In genomic region chr17:5467416-5467815, GRCh38 we compare ENCODE assay signal across 8 cellular contexts. TPM values are rescaled to one million over a fixed set of nuclear protein-coding genes. Genes with fewer than 3 reads are reported as not detected.
DNase-seq lines count a peak whose midpoint lies in the region; ATAC-seq, FAIRE-seq and TF ChIP-seq lines count a peak whose summit lies in the region.

No MANE protein-coding gene starts in this region.

- H3K27ac ChIP-seq in ACC112 (ENCODE audit: low read depth, low read length) (no peak overlapping the region), GM12878 (ENCODE audit: control insufficient read depth, insufficient read depth) (peak overlapping the region; percentile 76)

- no TSS peak for BruUV-seq in GM12878 (replicated peaks; lab: Mats Ljungman, UMichigan)

- H4K20me1 ChIP-seq in GM12878 (ENCODE audit: control insufficient read depth, insufficient read depth): no peaks in the 10 kb centered on the region

- H2AFZ ChIP-seq in ACC112 (ENCODE audit: low read length, unreplicated experiment) (peak overlapping the region; percentile 23), GM12878 (ENCODE audit: control insufficient read depth, low read depth, low read length) (peak overlapping the region; percentile 9; the same call in 1 of the 2 replicates)

- RAD21 ChIA-PET in GM12878 (lab: Charles Lee; ENCODE audit: unreplicated experiment): no interaction called here

- H3K4me1 ChIP-seq in ACC112 (ENCODE audit: control insufficient read depth, insufficient read depth, low read length, unreplicated experiment) (peaks cover 12% of the 10 kb centered on the region), GM12878 (ENCODE audit: control insufficient read depth, insufficient read depth, low read length) (no peaks in the 10 kb centered on the region)

- peak overlapping the region; percentile 78 for H3K4me3 Mint-ChIP-seq in mesothelial cell of epicardium

- 0% methylated on average over 8 of the region's 8 CpGs for WGBS in GM12878 (ENCODE audit: insufficient coverage, insufficient replicate concordance, low lambda C conversion rate, missing lambda C conversion rate)

- H3K4me2 ChIP-seq in GM12878 (ENCODE audit: control insufficient read depth, insufficient read depth): peak overlapping the region; percentile 79

- TF ChIP-seq RAD21 in GM12878 (IDR thresholded peaks at IDR 0.05; ENCODE audit: insufficient read depth, low read depth, low read length): no peak

- peaks cover 13% of the 10 kb centered on the region for H3K36me3 Mint-ChIP-seq in mesothelial cell of epicardium

- no peaks in the 10 kb centered on the region for H3K9me3 Mint-ChIP-seq in mesothelial cell of epicardium

- H3K4me3 ChIP-seq in ACC112 (ENCODE audit: low read depth, low read length): peak overlapping the region; percentile 83
- peak overlapping the region; percentile 87 for H3K4me3 ChIP-seq in GM12878

- H3K79me2 ChIP-seq in ACC112 (ENCODE audit: control insufficient read depth, insufficient read depth, low read length, unreplicated experiment) (peaks cover 59% of the 10 kb centered on the region), GM12878 (ENCODE audit: control insufficient read depth, insufficient read depth, low read length) (peaks cover 60% of the 10 kb centered on the region)

- intact Hi-C loops in GM12878 (cut with micrococcal nuclease; ENCODE audit: unreplicated experiment): no loop called here

- H3K9me3 ChIP-seq in GM12878 (replicated peaks; ENCODE audit: control insufficient read depth, insufficient read depth, low read length): no peaks in the 10 kb centered on the region

- no peaks in the 10 kb centered on the region for H3K27me3 ChIP-seq in ACC112 (ENCODE audit: insufficient read depth, low read length)
- H3K27me3 ChIP-seq in GM12878 (replicated peaks in 1 of 2; ENCODE audit: control insufficient read depth in 2 of 2, insufficient read depth in 2 of 2, low read length in 1 of 2): no peaks in the 10 kb centered on the region

- DNase-seq in HK-2 (ENCODE audit: unreplicated experiment): peak; percentile 12
- DNase-seq in GM12878 (ENCODE audit: low read depth, low spot score): no peak
- DNase-seq in mesothelial cell of epicardium (ENCODE audit: low spot score in 2 of 2, unreplicated experiment in 2 of 2): no peak
- no peak for DNase-seq in mesenteric fat pad (ENCODE audit: low spot score)
- no peak for DNase-seq in H54 (ENCODE audit: insufficient read length, low spot score)
- no peak for DNase-seq in NCI-H2107 treated with DMSO at 0.1 percent for 48 hours (lab: John Stamatoyannopoulos, UW; ENCODE audit: unreplicated experiment)

- no peaks in the 10 kb centered on the region for H3K27me3 Mint-ChIP-seq in mesothelial cell of epicardium (ENCODE audit: low read depth)

- in situ Hi-C loops in GM12878 (cut with MboI): no loop called here

- POLR2A ChIA-PET in GM12878 (lab: Charles Lee): interaction anchor here (1.4 to 2.3 kb wide), 2 partner anchors 18 to 28 kb away, joined by 4 to 7 read pairs; partner anchors contain the start of gene C1QBP

- CTCF ChIA-PET in GM12878 (lab: Yijun Ruan, JAX): interaction anchor here (0.6 to 1.3 kb wide), 3 partner anchors 11 to 359 kb away, joined by 4 to 5 read pairs (median 4); no protein-coding TSS in a partner anchor

- no peak for TF ChIP-seq EP300 in GM12878 (IDR thresholded peaks at IDR 0.05; ENCODE audit: borderline replicate concordance in 1 of 2, control insufficient read depth in 1 of 2, low read depth in 2 of 2, low read length in 2 of 2)

- peaks cover 23% of the 10 kb centered on the region for H3K4me1 Mint-ChIP-seq in mesothelial cell of epicardium

- FAIRE-seq in GM12878 (lab: Jason Lieb, UNC) (no peak), H54 (lab: Jason Lieb, UNC) (no peak)

- TF ChIP-seq POLR2A in GM12878 (IDR thresholded peaks at IDR 0.05; ENCODE audit: low read depth, low read length) (no peak), H54 (IDR thresholded peaks at IDR 0.05; ENCODE audit: low read depth, low read length) (no peak)

- H3K27ac Mint-ChIP-seq in mesothelial cell of epicardium: peak overlapping the region; percentile 83

- peak overlapping the region; percentile 92 for H3K9ac ChIP-seq in GM12878 (ENCODE audit: control insufficient read depth, insufficient read depth, low read length)

- TF ChIP-seq CTCF in GM12878 (IDR thresholded peaks at IDR 0.05 in 2 of 3, conservative IDR thresholded peaks at IDR 0.05 in 1 of 3; ENCODE audit: control insufficient read depth in 2 of 3, extremely low read depth in 1 of 3, insufficient read depth in 1 of 3, low read depth in 3 of 3, low read length in 3 of 3): no peak
- TF ChIP-seq CTCF in mesothelial cell of epicardium (IDR thresholded peaks at IDR 0.05; ENCODE audit: unreplicated experiment): no peak

- ATAC-seq in GM12878: no peak
- no peak for ATAC-seq in HG03354 (IDR thresholded peaks at IDR 0.05; ENCODE audit: poor library complexity, severe bottlenecking, unreplicated experiment)

- SMC1A ChIA-PET in GM12878 (lab: Charles Lee; ENCODE audit: uncharacterized antibody, unreplicated experiment): interaction anchor here (0.6 to 1.3 kb wide), 4 partner anchors 17 to 904 kb away, joined by 3 read pairs; partner anchors contain the start of gene C1QBP

- H3K36me3 ChIP-seq in ACC112 (ENCODE audit: insufficient read depth, low read length) (no peaks in the 10 kb centered on the region), GM12878 (ENCODE audit: control insufficient read depth in 2 of 2, insufficient read depth in 2 of 2, low read length in 1 of 2) (peaks cover 0 to 6% of the 10 kb centered on the region in 2 experiments; a peak in 3 of 4 replicates)

RNA-seq across cellular contexts. Expression of gene DHX33, which starts 1.4 kb away (rescaled TPM):
- total RNA-seq in GM12878 (2013; cell fraction: nucleolus; rRNA removed): 17.5 and 18.6 TPM in 2 replicates
- total RNA-seq in GM12878 (2014; rRNA removed) (11.7 and 12.7 TPM in 2 replicates), GM12878 (2014; rRNA removed; fragmentation: Illumina TruSeq; extraction: Trizol) (12.4 and 12.8 TPM in 2 replicates), GM12878 (2021) (30.6 and 33.5 TPM in 2 replicates), mesothelial cell of epicardium (27.3 to 28.4 TPM (median 27.4 TPM) in 3 replicates), mesenteric fat pad (14.5 TPM)
- 8.1 TPM for polyA plus RNA-seq in GM12878 (2011; ENCODE audit: low read depth)
- polyA plus RNA-seq in GM12878 (2011; rRNA removed) (12.3 and 16.5 TPM in 2 replicates), GM12878 (2014; fragmentation: Illumina TruSeq; extraction: Trizol) (32.0 and 33.2 TPM in 2 replicates), GM12878 (2014; fragmentation: Nextera tagmentation; extraction: Ambion mirVana) (10 to 100 TPM; 12.2 to 13.3 TPM), GM12878 (2014; rRNA removed) (24.6 and 24.8 TPM in 2 replicates), GM12878 (2016; fragmentation: Nextera tagmentation; extraction: Ambion mirVana) (1 to 10 TPM; 6.5 to 8.5 TPM)
- 16.9 and 18.8 TPM in 2 replicates for polyA plus RNA-seq in GM12878 (2011; cell fraction: cytosol; rRNA removed)
- polyA plus RNA-seq in GM12878 (2011; cell fraction: nucleus; rRNA removed): 12.3 and 20.4 TPM in 2 replicates
- polyA plus RNA-seq in GM12878 (2012): 11.2 and 11.5 TPM in 2 replicates
- polyA minus RNA-seq in GM12878 (2011; rRNA and poly(A)+ RNA removed): 27.1 and 28.2 TPM in 2 replicates
- polyA minus RNA-seq in GM12878 (2011; cell fraction: cytosol; rRNA and poly(A)+ RNA removed): 12.3 and 12.7 TPM in 2 replicates
- 5.7 and 9.2 TPM in 2 replicates for polyA minus RNA-seq in GM12878 (2011; cell fraction: nucleus; rRNA and poly(A)+ RNA removed)

RNA-seq across cellular contexts. Expression of gene DERL2, which starts 18.6 kb away (rescaled TPM):
- total RNA-seq in GM12878 (2013; cell fraction: nucleolus; rRNA removed): 51.6 and 76.9 TPM in 2 replicates
- total RNA-seq in GM12878 (2014; rRNA removed) (31.4 and 46.6 TPM in 2 replicates), GM12878 (2014; rRNA removed; fragmentation: Illumina TruSeq; extraction: Trizol) (35.0 and 40.5 TPM in 2 replicates), GM12878 (2021) (59.4 and 60.4 TPM in 2 replicates), mesothelial cell of epicardium (69.5 to 70.6 TPM (median 69.9 TPM) in 3 replicates), mesenteric fat pad (73.4 TPM)
- polyA plus RNA-seq in GM12878 (2011; ENCODE audit: low read depth): 47.0 TPM
- polyA plus RNA-seq in GM12878 (2011; rRNA removed) (78.2 and 96.2 TPM in 2 replicates), GM12878 (2014; fragmentation: Illumina TruSeq; extraction: Trizol) (42.1 and 42.2 TPM in 2 replicates), GM12878 (2014; fragmentation: Nextera tagmentation; extraction: Ambion mirVana) (100 to 1,000 TPM; 161 to 236 TPM), GM12878 (2014; rRNA removed) (44.9 and 53.0 TPM in 2 replicates), GM12878 (2016; fragmentation: Nextera tagmentation; extraction: Ambion mirVana) (100 to 1,000 TPM; 156 to 170 TPM)
- 43.5 and 44.7 TPM in 2 replicates for polyA plus RNA-seq in GM12878 (2011; cell fraction: cytosol; rRNA removed)
- 74.8 and 78.7 TPM in 2 replicates for polyA plus RNA-seq in GM12878 (2011; cell fraction: nucleus; rRNA removed)
- polyA plus RNA-seq in GM12878 (2012): 55.9 and 66.9 TPM in 2 replicates
- polyA minus RNA-seq in GM12878 (2011; rRNA and poly(A)+ RNA removed): 18.8 and 22.5 TPM in 2 replicates
- 13.1 and 16.4 TPM in 2 replicates for polyA minus RNA-seq in GM12878 (2011; cell fraction: cytosol; rRNA and poly(A)+ RNA removed)
- 31.9 and 42.7 TPM in 2 replicates for polyA minus RNA-seq in GM12878 (2011; cell fraction: nucleus; rRNA and poly(A)+ RNA removed)

RNA-seq across cellular contexts. Expression of gene MIS12, which starts 18.9 kb away (rescaled TPM):
- 11.6 and 11.8 TPM in 2 replicates for total RNA-seq in GM12878 (2013; cell fraction: nucleolus; rRNA removed)
- total RNA-seq in GM12878 (2014; rRNA removed) (24.0 and 28.7 TPM in 2 replicates), GM12878 (2014; rRNA removed; fragmentation: Illumina TruSeq; extraction: Trizol) (34.1 and 34.2 TPM in 2 replicates), GM12878 (2021) (19.8 and 20.6 TPM in 2 replicates), mesothelial cell of epicardium (22.9 to 23.0 TPM (median 23.0 TPM) in 3 replicates), mesenteric fat pad (12.9 TPM)
- polyA plus RNA-seq in GM12878 (2011; ENCODE audit: low read depth): 9.1 TPM
- polyA plus RNA-seq in GM12878 (2011; rRNA removed) (25.9 and 40.7 TPM in 2 replicates), GM12878 (2014; fragmentation: Illumina TruSeq; extraction: Trizol) (33.4 and 35.5 TPM in 2 replicates), GM12878 (2014; fragmentation: Nextera tagmentation; extraction: Ambion mirVana) (10 to 100 TPM; 19.9 to 24.0 TPM), GM12878 (2014; rRNA removed) (18.7 and 20.4 TPM in 2 replicates), GM12878 (2016; fragmentation: Nextera tagmentation; extraction: Ambion mirVana) (10 to 100 TPM; 32.8 to 33.3 TPM)
- 12.3 and 13.8 TPM in 2 replicates for polyA plus RNA-seq in GM12878 (2011; cell fraction: cytosol; rRNA removed)
- 12.5 and 14.8 TPM in 2 replicates for polyA plus RNA-seq in GM12878 (2011; cell fraction: nucleus; rRNA removed)
- 14.1 and 16.5 TPM in 2 replicates for polyA plus RNA-seq in GM12878 (2012)
- polyA minus RNA-seq in GM12878 (2011; rRNA and poly(A)+ RNA removed): 14.3 and 16.9 TPM in 2 replicates
- 4.7 and 12.2 TPM in 2 replicates for polyA minus RNA-seq in GM12878 (2011; cell fraction: cytosol; rRNA and poly(A)+ RNA removed)
- polyA minus RNA-seq in GM12878 (2011; cell fraction: nucleus; rRNA and poly(A)+ RNA removed): 3.6 and 5.0 TPM in 2 replicates

RNA-seq across cellular contexts. Expression of gene C1QBP, which starts 28.5 kb away (rescaled TPM):
- 51.2 and 54.9 TPM in 2 replicates for total RNA-seq in GM12878 (2013; cell fraction: nucleolus; rRNA removed)
- total RNA-seq in GM12878 (2014; rRNA removed) (415 and 426 TPM in 2 replicates), GM12878 (2014; rRNA removed; fragmentation: Illumina TruSeq; extraction: Trizol) (629 and 683 TPM in 2 replicates), GM12878 (2021) (411 and 415 TPM in 2 replicates), mesothelial cell of epicardium (91.5 to 96.4 TPM (median 92.9 TPM) in 3 replicates), mesenteric fat pad (110 TPM)
- 296 TPM for polyA plus RNA-seq in GM12878 (2011; ENCODE audit: low read depth)
- polyA plus RNA-seq in GM12878 (2011; rRNA removed) (444 and 610 TPM in 2 replicates), GM12878 (2014; fragmentation: Illumina TruSeq; extraction: Trizol) (592 and 753 TPM in 2 replicates), GM12878 (2014; fragmentation: Nextera tagmentation; extraction: Ambion mirVana) (100 to 1,000 TPM; 124 to 227 TPM), GM12878 (2014; rRNA removed) (381 and 414 TPM in 2 replicates), GM12878 (2016; fragmentation: Nextera tagmentation; extraction: Ambion mirVana) (100 to 1,000 TPM; 945 to 989 TPM)
- 232 and 273 TPM in 2 replicates for polyA plus RNA-seq in GM12878 (2011; cell fraction: cytosol; rRNA removed)
- 184 and 213 TPM in 2 replicates for polyA plus RNA-seq in GM12878 (2011; cell fraction: nucleus; rRNA removed)
- 238 and 269 TPM in 2 replicates for polyA plus RNA-seq in GM12878 (2012)
- 160 and 234 TPM in 2 replicates for polyA minus RNA-seq in GM12878 (2011; rRNA and poly(A)+ RNA removed)
- polyA minus RNA-seq in GM12878 (2011; cell fraction: cytosol; rRNA and poly(A)+ RNA removed): 111 TPM in 2 replicates
- polyA minus RNA-seq in GM12878 (2011; cell fraction: nucleus; rRNA and poly(A)+ RNA removed): 34.8 and 40.8 TPM in 2 replicates

RNA-seq across cellular contexts. Expression of gene RPAIN, which starts 47.4 kb away (rescaled TPM):
- 166 and 189 TPM in 2 replicates for total RNA-seq in GM12878 (2013; cell fraction: nucleolus; rRNA removed)
- 68.6 and 70.4 TPM in 2 replicates for total RNA-seq in GM12878 (2014; rRNA removed)
- total RNA-seq in GM12878 (2014; rRNA removed; fragmentation: Illumina TruSeq; extraction: Trizol): 74.6 and 76.3 TPM in 2 replicates
- 44.6 and 45.8 TPM in 2 replicates for total RNA-seq in GM12878 (2021)
- polyA plus RNA-seq in GM12878 (2011; ENCODE audit: low read depth): 32.9 TPM
- polyA plus RNA-seq in GM12878 (2011; rRNA removed): 69.5 and 69.8 TPM in 2 replicates
- polyA plus RNA-seq in GM12878 (2011; cell fraction: cytosol; rRNA removed): 45.4 and 50.3 TPM in 2 replicates
- 60.8 and 64.9 TPM in 2 replicates for polyA plus RNA-seq in GM12878 (2011; cell fraction: nucleus; rRNA removed)
- polyA plus RNA-seq in GM12878 (2012): 35.3 and 37.0 TPM in 2 replicates
- 50.2 and 53.3 TPM in 2 replicates for polyA plus RNA-seq in GM12878 (2014; fragmentation: Illumina TruSeq; extraction: Trizol)
- polyA plus RNA-seq in GM12878 (2014; fragmentation: Nextera tagmentation; extraction: Ambion mirVana): 100 to 1,000 TPM; 101 to 109 TPM
- polyA plus RNA-seq in GM12878 (2014; rRNA removed): 50.6 and 56.4 TPM in 2 replicates
- 10 to 100 TPM; 71.5 to 74.8 TPM for polyA plus RNA-seq in GM12878 (2016; fragmentation: Nextera tagmentation; extraction: Ambion mirVana)
- polyA minus RNA-seq in GM12878 (2011; rRNA and poly(A)+ RNA removed): 39.9 and 44.4 TPM in 2 replicates
- 15.9 and 16.4 TPM in 2 replicates for polyA minus RNA-seq in GM12878 (2011; cell fraction: cytosol; rRNA and poly(A)+ RNA removed)
- polyA minus RNA-seq in GM12878 (2011; cell fraction: nucleus; rRNA and poly(A)+ RNA removed): 35.1 and 43.3 TPM in 2 replicates
- total RNA-seq in mesothelial cell of epicardium: 95.9 to 103 TPM (median 97.8 TPM) in 3 replicates
- total RNA-seq in mesenteric fat pad: 32.1 TPM
